ENCODE assay signal across 9 cellular contexts in genomic region chr21:26167593-26167992, GRCh38. TPM values are rescaled to one million over a fixed set of nuclear protein-coding genes. Genes with fewer than 3 reads are reported as not detected.
A peak's percentile ranks its signal among the peaks of the same experiment; 100 is the strongest.
DNase-seq lines count a peak whose midpoint lies in the region; ATAC-seq and TF ChIP-seq lines count a peak whose summit lies in the region.
"Had no signal": no experiment of that assay in that cellular context is flagged by ENCODE, and none has a peak within 500 bp of the region (broad histone marks: within the 10 kb centered on the region; RNA-seq: fewer than 3 reads in every experiment).

No MANE protein-coding gene starts in this region.

- peak overlapping the region in 2 of 3 donors; percentile 24 to 96 for H3K27ac ChIP-seq in right lobe of liver
- peak overlapping the region; percentile 89 for H3K27ac ChIP-seq in subcutaneous abdominal adipose tissue (ENCODE audit: low read depth, low read length)

- H3K9me3 ChIP-seq in right lobe of liver (no peaks in the 10 kb centered on the region), subcutaneous abdominal adipose tissue (ENCODE audit: control insufficient read depth in 5 of 5, low read length in 5 of 5) (no peaks in the 10 kb centered on the region)

- no TSS peak for BruUV-seq in MCF 10A (replicated peaks; lab: Mats Ljungman, UMichigan)

- peaks cover 11% of the 10 kb centered on the region for H3K36me3 Mint-ChIP-seq in MCF 10A (ENCODE audit: insufficient read depth, unreplicated experiment)
- H3K36me3 Mint-ChIP-seq: IgD-negative memory B cell had no signal

- H3K4me1 Mint-ChIP-seq in MCF 10A (ENCODE audit: insufficient read depth, unreplicated experiment), result peaks cover 36% of the 10 kb centered on the region

- no peak for ATAC-seq in right lobe of liver
- ATAC-seq in GM18909 (IDR thresholded peaks at IDR 0.05; ENCODE audit: poor library complexity, unreplicated experiment), result no peak
- ATAC-seq in HG03571 (IDR thresholded peaks at IDR 0.05; ENCODE audit: unreplicated experiment), result no peak

- no peaks in the 10 kb centered on the region for H3K27me3 Mint-ChIP-seq in MCF 10A (ENCODE audit: insufficient read depth, unreplicated experiment)

- TF ChIP-seq CTCF in MCF 10A (IDR thresholded peaks at IDR 0.05; ENCODE audit: unreplicated experiment), result no peak
- no peak for TF ChIP-seq CTCF in right lobe of liver (IDR thresholded peaks at IDR 0.05)

- intact Hi-C loops in MCF 10A (cut with micrococcal nuclease) (no loop called here), right lobe of liver (cut with DNase I) (no loop called here)

- H3K27ac Mint-ChIP-seq in MCF 10A (ENCODE audit: low read depth, unreplicated experiment), result peak overlapping the region; percentile 50
- H3K27ac Mint-ChIP-seq: IgD-negative memory B cell had no signal

- H3K9me3 Mint-ChIP-seq in MCF 10A (ENCODE audit: unreplicated experiment), result no peaks in the 10 kb centered on the region
- H3K9me3 Mint-ChIP-seq: IgD-negative memory B cell had no signal

- H3K4me3 ChIP-seq in right lobe of liver (peak overlapping the region in 1 of 3 donors; percentile 17), subcutaneous abdominal adipose tissue (ENCODE audit: low read depth in 1 of 5, low read length in 5 of 5) (peak overlapping the region in 3 of 5 donors; percentile 12 to 34 (median 20))

- no peak overlapping the region for H3K9ac ChIP-seq in subcutaneous abdominal adipose tissue (ENCODE audit: low read length in 5 of 5)

- no peak for TF ChIP-seq POLR2A in right lobe of liver (IDR thresholded peaks at IDR 0.05)

- CTCF ChIA-PET in MCF 10A (lab: Yijun Ruan, JAX), result interaction anchor here (0.6 to 1.8 kb wide), 22 partner anchors 10 to 550 kb away, joined by 3 to 10 read pairs (median 4); no protein-coding TSS in a partner anchor

- H3K36me3 ChIP-seq in right lobe of liver, result no peaks in the 10 kb centered on the region
- H3K36me3 ChIP-seq in subcutaneous abdominal adipose tissue (ENCODE audit: control insufficient read depth in 5 of 5, insufficient read depth in 5 of 5, low read length in 5 of 5), result no peaks in the 10 kb centered on the region

- peak; percentile 54 for DNase-seq in DMS53 (lab: John Stamatoyannopoulos, UW)
- DNase-seq in DMS53 treated with DMSO at 0.1 percent for 48 hours (lab: John Stamatoyannopoulos, UW; ENCODE audit: unreplicated experiment), result no peak
- no peak for DNase-seq in MCF 10A (ENCODE audit: unreplicated experiment)
- no peak for DNase-seq in right lobe of liver
- DNase-seq in NCI-H1417 treated with DMSO at 0.1 percent for 48 hours (lab: John Stamatoyannopoulos, UW), result no peak

- 32% methylated on average over 9 of the region's 9 CpGs for WGBS in right lobe of liver (ENCODE audit: insufficient coverage, low coverage, low lambda C conversion rate, missing lambda C conversion rate)

- peak overlapping the region; percentile 96 for H3K4me3 Mint-ChIP-seq in MCF 10A (ENCODE audit: unreplicated experiment)

- POLR2A ChIA-PET in MCF 10A (lab: Yijun Ruan, JAX), result interaction anchor here (0.7 to 13.8 kb wide), 27 partner anchors 7 to 676 kb away, joined by 3 to 260 read pairs (median 5); no protein-coding TSS in a partner anchor

- H3K4me1 ChIP-seq in right lobe of liver (peaks cover 0 to 32% (median 11%) of the 10 kb centered on the region in 4 donors), subcutaneous abdominal adipose tissue (ENCODE audit: control insufficient read depth in 5 of 5, insufficient read depth in 5 of 5, low read length in 5 of 5) (peaks cover 0 to 46% (median 29%) of the 10 kb centered on the region in 5 donors)

- H3K27me3 ChIP-seq in right lobe of liver (no peaks in the 10 kb centered on the region), subcutaneous abdominal adipose tissue (ENCODE audit: control insufficient read depth in 5 of 5, insufficient read depth in 4 of 5, low read length in 5 of 5) (no peaks in the 10 kb centered on the region)

RNA-seq across cellular contexts. Expression of gene APP, which starts 3.0 kb away (rescaled TPM):
- total RNA-seq in MCF 10A (2022), result 459 and 472 TPM in 2 replicates
- total RNA-seq in right lobe of liver, result 100 to 1,000 TPM; 127 to 262 (median 208) TPM
